9 cellular contexts compared by ENCODE assay signal in the genomic region with DNA sequence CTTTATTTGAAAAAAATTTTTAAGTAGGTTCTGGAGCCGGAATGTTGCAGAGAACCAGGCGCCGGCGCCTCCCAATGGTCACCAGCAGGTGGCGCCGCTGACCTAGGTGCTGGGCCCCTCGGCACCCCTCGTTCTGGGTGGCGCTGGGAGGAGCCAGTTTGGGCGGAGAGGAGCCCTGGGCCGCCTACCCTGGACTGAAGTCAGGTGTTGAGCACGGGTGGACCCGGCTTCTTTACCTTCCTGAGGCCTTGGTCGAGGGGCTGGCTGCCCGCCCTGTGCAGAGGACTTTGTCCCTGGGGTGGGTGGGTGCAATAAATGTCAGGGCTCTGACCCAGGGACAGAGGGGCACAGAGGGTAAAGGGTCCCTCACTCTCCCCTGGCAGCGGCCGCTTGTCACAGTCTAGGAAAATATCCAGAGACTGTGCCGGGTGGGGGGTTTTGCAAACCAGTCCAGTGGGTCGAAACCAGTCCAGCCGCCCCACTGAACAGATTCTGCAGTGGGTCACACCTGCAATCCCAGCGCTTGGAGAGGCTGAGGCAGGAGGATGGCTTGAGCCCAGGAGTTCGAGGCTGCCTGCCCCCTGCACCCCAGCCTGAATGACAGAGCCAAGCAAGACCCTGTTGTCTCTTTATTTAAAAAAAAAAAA. TPM values are rescaled to one million over a fixed set of nuclear protein-coding genes. Genes with fewer than 3 reads are reported as not detected.
DNase-seq lines count a peak whose midpoint lies in the region; ATAC-seq and TF ChIP-seq lines count a peak whose summit lies in the region.
"Had no signal": no experiment of that assay in that cellular context is flagged by ENCODE, and none has a peak within 500 bp of the region (broad histone marks: within the 10 kb centered on the region; RNA-seq: fewer than 3 reads in every experiment).

No MANE protein-coding gene starts in this region.

- H3K9me3 Mint-ChIP-seq in activated T-helper 17 cell treated with anti-CD3 and anti-CD28 coated beads, Interleukin-2, amount 50 U/mL, for 72 hours = no peaks in the 10 kb centered on the region

- H3K27me3 ChIP-seq in ACC112 (ENCODE audit: insufficient read depth, low read length) (no peaks in the 10 kb centered on the region), RWPE2 (ENCODE audit: insufficient read depth, poor library complexity, severe bottlenecking) (no peaks in the 10 kb centered on the region), tibial artery (peaks cover 0 to 7% of the 10 kb centered on the region in 2 donors)

- H3K4me3 ChIP-seq in ACC112 (ENCODE audit: low read depth, low read length) (no peak overlapping the region), RWPE2 (ENCODE audit: severe bottlenecking) (no peak overlapping the region), foreskin fibroblast (ENCODE audit: low read depth in 1 of 2, low read length in 2 of 2) (no peak overlapping the region), tibial artery (no peak overlapping the region)

- intact Hi-C loops in tibial artery (cut with DNase I; ENCODE audit: low total_unique reads) = loop anchor here (5.0 to 10.0 kb wide), 4 partner anchors 123 to 310 kb away; partner anchors contain the start of genes FLCN and PLD6

- no peak overlapping the region for H3K27ac Mint-ChIP-seq in activated T-helper 17 cell treated with anti-CD3 and anti-CD28 coated beads, Interleukin-2, amount 50 U/mL, for 72 hours

- H3K4me1 Mint-ChIP-seq in activated T-helper 17 cell treated with anti-CD3 and anti-CD28 coated beads, Interleukin-2, amount 50 U/mL, for 72 hours = no peaks in the 10 kb centered on the region

- no peak overlapping the region for H3K4me3 Mint-ChIP-seq in activated T-helper 17 cell treated with anti-CD3 and anti-CD28 coated beads, Interleukin-2, amount 50 U/mL, for 72 hours

- H2AFZ ChIP-seq in ACC112 (ENCODE audit: low read length, unreplicated experiment) = peak overlapping the region; percentile 23

- no peaks in the 10 kb centered on the region for H3K36me3 Mint-ChIP-seq in activated T-helper 17 cell treated with anti-CD3 and anti-CD28 coated beads, Interleukin-2, amount 50 U/mL, for 72 hours (ENCODE audit: low read depth)

- H3K36me3 ChIP-seq in ACC112 (ENCODE audit: insufficient read depth, low read length) = no peaks in the 10 kb centered on the region
- no peaks in the 10 kb centered on the region for H3K36me3 ChIP-seq in RWPE2 (ENCODE audit: low read depth)
- no peaks in the 10 kb centered on the region for H3K36me3 ChIP-seq in tibial artery

- no peaks in the 10 kb centered on the region for H3K27me3 Mint-ChIP-seq in activated T-helper 17 cell treated with anti-CD3 and anti-CD28 coated beads, Interleukin-2, amount 50 U/mL, for 72 hours

- peak; percentile 57 for ATAC-seq in GM18907 (IDR thresholded peaks at IDR 0.05; ENCODE audit: unreplicated experiment)
- peak; percentile 92 for ATAC-seq in RWPE2 (ENCODE audit: low read depth)
- peak; percentile 88 for ATAC-seq in activated T-helper 17 cell treated with anti-CD3 and anti-CD28 coated beads, Interleukin-2, amount 50 U/mL, for 72 hours (replicated peaks)
- ATAC-seq in omental fat pad (ENCODE audit: low FRiP score) = peak; percentile 83

- no peak overlapping the region for H3K27ac ChIP-seq in ACC112 (ENCODE audit: low read depth, low read length)
- H3K27ac ChIP-seq in RWPE2 (ENCODE audit: poor library complexity, severe bottlenecking) = no peak overlapping the region
- H3K27ac ChIP-seq in tibial artery = no peak overlapping the region

- no peaks in the 10 kb centered on the region for H3K79me2 ChIP-seq in ACC112 (ENCODE audit: control insufficient read depth, insufficient read depth, low read length, unreplicated experiment)

- TF ChIP-seq CTCF in RWPE2 (IDR thresholded peaks at IDR 0.05; ENCODE audit: poor library complexity, severe bottlenecking) (peak; percentile 98), foreskin fibroblast (IDR thresholded peaks at IDR 0.05; ENCODE audit: low read depth, low read length) (peak; percentile 96), omental fat pad (IDR thresholded peaks at IDR 0.05) (peak in 1 of 3 donors; percentile 79), tibial artery (IDR thresholded peaks at IDR 0.05) (peak; percentile 92 to 99)

- H3K4me1 ChIP-seq in ACC112 (ENCODE audit: control insufficient read depth, insufficient read depth, low read length, unreplicated experiment) (no peaks in the 10 kb centered on the region), RWPE2 (ENCODE audit: insufficient read depth, poor library complexity, severe bottlenecking) (no peaks in the 10 kb centered on the region), tibial artery (peaks cover 0 to 30% (median 23%) of the 10 kb centered on the region in 4 donors)

- H3K9me3 ChIP-seq in RWPE2 (ENCODE audit: severe bottlenecking) (no peaks in the 10 kb centered on the region), tibial artery (no peaks in the 10 kb centered on the region)

- peak; percentile 53 for DNase-seq in LHCN-M2 (ENCODE audit: low read depth)
- DNase-seq in RWPE2 (ENCODE audit: low spot score) = no peak
- peak; percentile 47 to 87 for DNase-seq in foreskin fibroblast
- DNase-seq in omental fat pad (ENCODE audit: low spot score) = peak; percentile 75
- DNase-seq in tibial artery = peak; percentile 65 to 85

RNA-seq across cellular contexts. Expression of gene TNFRSF13B, which starts 30.1 kb away (rescaled TPM):
- total RNA-seq in LHCN-M2 (2014; rRNA removed) = not detected in 2 replicates
- polyA plus RNA-seq in LHCN-M2 (2012) = not detected
- not detected for total RNA-seq in activated T-helper 17 cell treated with anti-CD3 and anti-CD28 coated beads, Interleukin-2, amount 50 U/mL, for 72 hours
- total RNA-seq in omental fat pad = under 1 TPM in 1 of 4 donors, not detected in 3; 0.48 TPM
- total RNA-seq: subcutaneous adipose tissue had no signal

RNA-seq across cellular contexts. Expression of gene MPRIP, which starts 40.3 kb away (rescaled TPM):
- total RNA-seq in LHCN-M2 (2014; rRNA removed) (198 and 224 TPM in 2 replicates), omental fat pad (100 to 1,000 TPM in 3 of 4 donors, 10 to 100 TPM in 1; 68.6 to 196 (median 125) TPM)
- 296 TPM for polyA plus RNA-seq in LHCN-M2 (2012)
- 100 to 1,000 TPM; 204 to 207 TPM for total RNA-seq in activated T-helper 17 cell treated with anti-CD3 and anti-CD28 coated beads, Interleukin-2, amount 50 U/mL, for 72 hours
